In the genomic region with DNA sequence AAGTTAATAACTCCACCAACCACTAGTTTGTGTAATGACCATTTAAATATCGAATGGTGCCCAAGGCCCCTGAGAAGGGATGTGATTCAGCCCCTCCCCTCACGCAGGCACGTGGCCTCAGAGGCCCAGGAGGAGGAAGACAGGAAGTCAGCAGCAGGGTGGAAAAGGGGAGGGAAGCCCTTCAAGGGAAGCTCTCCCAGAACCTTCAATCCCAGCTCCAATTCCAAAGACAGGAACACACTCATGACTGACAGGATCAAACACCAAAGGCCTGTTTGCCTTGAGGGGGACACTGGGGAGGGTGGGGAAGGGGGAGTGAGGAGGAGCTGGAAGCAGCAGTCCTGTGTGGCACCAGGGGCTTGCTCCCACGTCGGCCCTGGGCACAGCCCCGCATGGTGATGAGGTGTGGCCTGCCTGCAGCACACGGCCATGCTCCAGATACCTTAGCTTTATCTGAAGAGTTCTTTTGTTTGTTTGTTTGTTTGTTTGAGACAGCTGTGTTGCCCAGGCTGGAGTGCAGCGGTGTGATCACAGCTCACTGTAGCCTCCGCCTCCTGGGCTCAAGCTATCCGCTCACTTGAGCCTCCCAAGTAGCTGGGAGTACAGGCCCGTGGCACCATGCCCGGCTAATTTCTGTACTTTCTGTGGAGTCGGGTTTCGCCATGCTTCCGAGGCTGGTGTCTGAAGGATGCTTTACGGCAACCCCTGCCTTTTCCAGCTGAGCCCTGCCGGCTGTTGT, we compare ENCODE assay signal across 8 cellular contexts.
DNase-seq lines count a peak whose midpoint lies in the region; ATAC-seq and TF ChIP-seq lines count a peak whose summit lies in the region.

No MANE protein-coding gene starts in this region.

- no peaks in the 10 kb centered on the region for H3K9me3 ChIP-seq in left ventricle myocardium inferior (replicated peaks)

- no peaks in the 10 kb centered on the region for H3K9me3 Mint-ChIP-seq in activated B cell treated with CpG ODN at 0.5 μM for 24 hours
- no peaks in the 10 kb centered on the region for H3K9me3 Mint-ChIP-seq in stimulated activated naive CD8-positive, alpha-beta T cell treated with anti-CD3 and anti-CD28 coated beads, Interleukin-15, amount 100 ng/mL, for 72 hours

- DNase-seq in COLO668 (lab: John Stamatoyannopoulos, UW; ENCODE audit: unreplicated experiment), result peak; percentile 71
- peak; percentile 78 for DNase-seq in M059J (ENCODE audit: low read depth)
- DNase-seq in activated B cell treated with CpG ODN at 0.5 μM for 24 hours, result no peak
- no peak for DNase-seq in left ventricle myocardium inferior
- DNase-seq in stimulated activated naive CD8-positive, alpha-beta T cell treated with anti-CD3 and anti-CD28 coated beads, Interleukin-15, amount 100 ng/mL, for 72 hours, result no peak
- no peak for DNase-seq in omental fat pad (ENCODE audit: low spot score)
- no peak for DNase-seq in stimulated activated CD4-positive, alpha-beta T cell treated with anti-CD3 and anti-CD28 coated beads, Interleukin-4, amount 100 ng/mL, for 1 hour

- H3K27me3 ChIP-seq in left ventricle myocardium inferior (ENCODE audit: low read depth), result no peaks in the 10 kb centered on the region

- H3K4me1 Mint-ChIP-seq in activated B cell treated with CpG ODN at 0.5 μM for 24 hours, result peaks cover 89% of the 10 kb centered on the region
- peaks cover 97% of the 10 kb centered on the region for H3K4me1 Mint-ChIP-seq in stimulated activated naive CD8-positive, alpha-beta T cell treated with anti-CD3 and anti-CD28 coated beads, Interleukin-15, amount 100 ng/mL, for 72 hours

- peak overlapping the region; percentile 30 for H3K27ac Mint-ChIP-seq in activated B cell treated with CpG ODN at 0.5 μM for 24 hours
- no peak overlapping the region for H3K27ac Mint-ChIP-seq in stimulated activated naive CD8-positive, alpha-beta T cell treated with anti-CD3 and anti-CD28 coated beads, Interleukin-15, amount 100 ng/mL, for 72 hours

- H3K36me3 Mint-ChIP-seq in activated B cell treated with CpG ODN at 0.5 μM for 24 hours (ENCODE audit: low read depth), result peaks cover 23% of the 10 kb centered on the region

- no peaks in the 10 kb centered on the region for H3K27me3 Mint-ChIP-seq in activated B cell treated with CpG ODN at 0.5 μM for 24 hours
- H3K27me3 Mint-ChIP-seq in stimulated activated naive CD8-positive, alpha-beta T cell treated with anti-CD3 and anti-CD28 coated beads, Interleukin-15, amount 100 ng/mL, for 72 hours, result no peaks in the 10 kb centered on the region

- POLR2A ChIA-PET in activated B cell treated with CpG ODN at 0.5 μM for 24 hours (lab: Charles Lee), result interaction anchor here (1.5 kb wide), 1 partner anchor 168 kb away, joined by 5 read pairs; no protein-coding TSS in a partner anchor

- peak overlapping the region; percentile 91 for H3K27ac ChIP-seq in left ventricle myocardium inferior (replicated peaks)

- ATAC-seq in activated B cell treated with CpG ODN at 0.5 μM for 24 hours (ENCODE audit: low read depth), result no peak
- no peak for ATAC-seq in stimulated activated naive CD8-positive, alpha-beta T cell treated with anti-CD3 and anti-CD28 coated beads, Interleukin-15, amount 100 ng/mL, for 72 hours
- ATAC-seq in activated CD4-positive, CD25-positive, alpha-beta regulatory T cell treated with anti-CD3 and anti-CD28 coated beads, Interleukin-2, amount 50 U/mL, for 24 hours, result no peak
- ATAC-seq in omental fat pad (ENCODE audit: low FRiP score), result no peak

- H3K36me3 ChIP-seq in left ventricle myocardium inferior, result no peaks in the 10 kb centered on the region

- CTCF ChIA-PET in activated B cell treated with CpG ODN at 0.5 μM for 24 hours (lab: Charles Lee), result no interaction called here

- no peak overlapping the region for H3K4me3 Mint-ChIP-seq in activated B cell treated with CpG ODN at 0.5 μM for 24 hours
- peak overlapping the region; percentile 5 to 18 for H3K4me3 Mint-ChIP-seq in stimulated activated naive CD8-positive, alpha-beta T cell treated with anti-CD3 and anti-CD28 coated beads, Interleukin-15, amount 100 ng/mL, for 72 hours

- no peak overlapping the region for H3K4me3 ChIP-seq in left ventricle myocardium inferior

- intact Hi-C loops in activated B cell treated with CpG ODN at 0.5 μM for 24 hours (cut with micrococcal nuclease) (loop anchor here (5.0 kb wide), 1 partner anchor 185 kb away; the partner anchor contains the start of gene SPG7), left ventricle myocardium inferior (cut with micrococcal nuclease) (no loop called here)

- H3K4me1 ChIP-seq in left ventricle myocardium inferior, result peaks cover 99% of the 10 kb centered on the region

- no peak for TF ChIP-seq CTCF in activated B cell treated with CpG ODN at 0.5 μM for 24 hours (IDR thresholded peaks at IDR 0.05)
- no peak for TF ChIP-seq CTCF in left ventricle myocardium inferior (IDR thresholded peaks at IDR 0.05; ENCODE audit: borderline replicate concordance)
- TF ChIP-seq CTCF in omental fat pad (IDR thresholded peaks at IDR 0.05), result no peak

Comparison
In these comparisons a context has a peak if more than half of its experiments do, and no peak if none do; other contexts are left out.
1. DNase-seq: peak in COLO668 (single experiment) and M059J (single experiment); none in activated B cell treated with CpG ODN at 0.5 μM for 24 hours (single experiment), left ventricle myocardium inferior (single experiment), stimulated activated naive CD8-positive, alpha-beta T cell treated with anti-CD3 and anti-CD28 coated beads, Interleukin-15, amount 100 ng/mL, for 72 hours (0 of 2), omental fat pad (single experiment) and stimulated activated CD4-positive, alpha-beta T cell treated with anti-CD3 and anti-CD28 coated beads, Interleukin-4, amount 100 ng/mL, for 1 hour (single experiment).